Comparison of ENCODE assay signal across 8 cellular contexts in genomic region chr6:912871-913663, GRCh38.
DNase-seq lines count a peak whose midpoint lies in the region; ATAC-seq and TF ChIP-seq lines count a peak whose summit lies in the region.

No MANE protein-coding gene starts in this region.

- H3K4me1 Mint-ChIP-seq in neural crest cell: no peaks in the 10 kb centered on the region
- H3K4me1 Mint-ChIP-seq in activated CD4-positive, alpha-beta memory T cell treated with anti-CD3 and anti-CD28 coated beads for 36 hours (ENCODE audit: low read depth): no peaks in the 10 kb centered on the region

- no peak overlapping the region for H3K27ac ChIP-seq in colonic mucosa

- TF ChIP-seq CTCF in LNCaP clone FGC (IDR thresholded peaks at IDR 0.05; ENCODE audit: control insufficient read depth, extremely low read depth, insufficient read depth): peak; percentile 89
- TF ChIP-seq CTCF in colonic mucosa (IDR thresholded peaks at IDR 0.05): peak; percentile 22
- peak; percentile 59 for TF ChIP-seq CTCF in neural crest cell (conservative IDR thresholded peaks at IDR 0.05)

- peaks cover 20% of the 10 kb centered on the region for H3K27me3 Mint-ChIP-seq in neural crest cell (ENCODE audit: low read depth)
- H3K27me3 Mint-ChIP-seq in activated CD4-positive, alpha-beta memory T cell treated with anti-CD3 and anti-CD28 coated beads for 36 hours: peaks cover 12% of the 10 kb centered on the region

- H3K27me3 ChIP-seq in colonic mucosa: no peaks in the 10 kb centered on the region

- no peak overlapping the region for H3K27ac Mint-ChIP-seq in neural crest cell (ENCODE audit: unreplicated experiment)
- H3K27ac Mint-ChIP-seq in activated CD4-positive, alpha-beta memory T cell treated with anti-CD3 and anti-CD28 coated beads for 36 hours: no peak overlapping the region

- intact Hi-C loops in colonic mucosa (cut with DNase I): no loop called here
- intact Hi-C loops in activated CD4-positive, alpha-beta memory T cell treated with anti-CD3 and anti-CD28 coated beads for 36 hours (cut with micrococcal nuclease): no loop called here

- peaks cover 6% of the 10 kb centered on the region for H3K36me3 Mint-ChIP-seq in neural crest cell (ENCODE audit: low read depth)
- no peaks in the 10 kb centered on the region for H3K36me3 Mint-ChIP-seq in activated CD4-positive, alpha-beta memory T cell treated with anti-CD3 and anti-CD28 coated beads for 36 hours

- H3K4me3 ChIP-seq in LNCaP clone FGC (ENCODE audit: low read depth, low read length) (no peak overlapping the region), colonic mucosa (no peak overlapping the region)

- DNase-seq in EH (ENCODE audit: low read depth) (peak; percentile 63), LNCaP clone FGC (ENCODE audit: low read depth) (peak; percentile 11), colonic mucosa (no peak), neural crest cell (ENCODE audit: low read depth, low spot score) (no peak), NCI-H2107 (lab: John Stamatoyannopoulos, UW) (no peak)
- no peak for DNase-seq in activated CD4-positive, alpha-beta memory T cell treated with anti-CD3 and anti-CD28 coated beads for 36 hours
- no peak for DNase-seq in activated naive CD4-positive, alpha-beta T cell (lab: John Stamatoyannopoulos, UW)

- POLR2A ChIA-PET in activated CD4-positive, alpha-beta memory T cell treated with anti-CD3 and anti-CD28 coated beads for 36 hours (lab: Charles Lee): no interaction called here

- ATAC-seq in HG03521 (IDR thresholded peaks at IDR 0.05; ENCODE audit: unreplicated experiment): no peak

- H3K9me3 Mint-ChIP-seq in neural crest cell: peaks cover 9% of the 10 kb centered on the region
- H3K9me3 Mint-ChIP-seq in activated CD4-positive, alpha-beta memory T cell treated with anti-CD3 and anti-CD28 coated beads for 36 hours: peaks cover 2% of the 10 kb centered on the region

- H3K9me3 ChIP-seq in colonic mucosa: no peaks in the 10 kb centered on the region

- no peaks in the 10 kb centered on the region for H3K4me1 ChIP-seq in colonic mucosa

- no peak overlapping the region for H3K9ac ChIP-seq in colonic mucosa (ENCODE audit: low read depth in 2 of 2, low read length in 2 of 2)

- CTCF ChIA-PET in activated CD4-positive, alpha-beta memory T cell treated with anti-CD3 and anti-CD28 coated beads for 36 hours (lab: Charles Lee): interaction anchor here (1.0 kb wide), 1 partner anchor 9 kb away, joined by 3 read pairs; no protein-coding TSS in a partner anchor

- no peaks in the 10 kb centered on the region for H3K36me3 ChIP-seq in colonic mucosa

- H3K4me3 Mint-ChIP-seq in neural crest cell: no peak overlapping the region
- H3K4me3 Mint-ChIP-seq in activated CD4-positive, alpha-beta memory T cell treated with anti-CD3 and anti-CD28 coated beads for 36 hours: no peak overlapping the region

Comparison
In these comparisons a context has a peak if more than half of its experiments do, and no peak if none do; other contexts are left out.
1. DNase-seq: peak in EH (single experiment) and LNCaP clone FGC (single experiment); none in colonic mucosa (single experiment), neural crest cell (single experiment), NCI-H2107 (single experiment), activated CD4-positive, alpha-beta memory T cell treated with anti-CD3 and anti-CD28 coated beads for 36 hours (single experiment) and activated naive CD4-positive, alpha-beta T cell (0 of 4).
2. CTCF ChIP-seq: peak in every context shown above with its lines; median percentile 89 in LNCaP clone FGC; 59 in neural crest cell; 22 in colonic mucosa.